Comparison of ENCODE assay signal across 1 cellular context in the genomic region with DNA sequence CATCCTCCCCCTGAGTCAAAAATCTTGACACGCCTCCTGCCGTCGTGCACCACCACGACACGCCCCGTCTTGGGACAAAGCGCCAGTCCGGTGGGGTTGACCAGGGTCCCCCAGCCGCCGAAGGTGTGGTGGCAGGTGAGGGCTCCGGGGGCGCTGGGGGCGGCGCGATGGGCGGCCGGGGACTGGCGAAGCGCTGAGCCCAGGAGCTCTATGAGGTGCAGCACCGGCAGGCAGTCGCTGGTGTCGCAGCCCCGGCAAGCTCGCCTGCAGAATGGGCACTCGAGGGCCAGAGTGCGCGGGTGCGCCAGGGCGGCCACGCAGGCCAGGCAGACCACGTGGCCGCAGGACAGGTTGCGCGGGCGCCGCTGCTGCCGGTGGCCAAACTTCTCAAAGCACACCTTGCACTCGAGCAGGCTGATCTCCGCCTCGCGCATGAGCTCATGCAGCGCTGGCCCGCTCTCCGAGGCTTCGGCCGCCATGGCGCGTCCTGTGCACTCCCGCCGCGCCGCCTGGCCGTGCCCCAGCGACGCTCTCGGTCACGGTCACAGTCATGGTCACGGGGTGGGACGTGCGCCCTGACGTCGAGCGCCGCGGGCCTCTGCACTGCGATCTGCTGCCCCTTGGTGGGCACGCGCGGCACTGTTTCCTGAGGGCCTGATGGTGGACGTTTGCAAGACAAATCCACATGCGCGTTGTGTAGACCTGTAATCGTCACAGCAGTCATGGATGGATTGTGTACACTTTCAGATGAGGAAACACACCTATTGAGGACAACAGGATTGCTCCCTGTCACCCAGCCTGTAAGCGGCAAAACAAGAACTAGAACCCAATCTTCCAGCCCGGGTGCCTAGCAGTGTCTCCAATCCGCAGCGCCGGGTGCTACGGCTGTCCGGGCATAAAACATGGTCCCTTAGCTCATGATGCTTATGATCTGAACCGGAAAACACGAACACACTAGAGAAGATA.
TF ChIP-seq lines count a peak whose summit lies in the region.

A gene (minus strand): TSS at position 550 of the 966 bp plus-strand sequence. CDS start 71 bp downstream, at position 479.

TF ChIP-seq in HepG2, 621 proteins besides CTCF, POLR2A, EP300 and RAD21 (continued from another document and continues in another):
- TF ChIP-seq ZNF547 (CRISPR knock-in tag; IDR thresholded peaks at IDR 0.05) (peak; percentile 96), STAG1 (CRISPR knock-in tag; IDR thresholded peaks at IDR 0.05) (peak; percentile 99), ZNF546 (CRISPR knock-in tag; conservative IDR thresholded peaks at IDR 0.05) (peak; percentile 86), MED1 (CRISPR knock-in tag; IDR thresholded peaks at IDR 0.05) (peak; percentile 90), HOXA3 (CRISPR knock-in tag; IDR thresholded peaks at IDR 0.05) (peak; percentile 99), GTF2F1 (IDR thresholded peaks at IDR 0.05; ENCODE audit: low read length) (no peak), ZBTB3 (CRISPR knock-in tag; IDR thresholded peaks at IDR 0.05; ENCODE audit: borderline replicate concordance, low read depth) (peak; percentile 64; the same call in 1 of the 2 replicates), NFE2 (CRISPR knock-in tag; IDR thresholded peaks at IDR 0.05) (no peak), NRL (CRISPR knock-in tag; IDR thresholded peaks at IDR 0.05; ENCODE audit: borderline replicate concordance) (peak; percentile 99), HDAC2 (CRISPR knock-in tag; IDR thresholded peaks at IDR 0.05) (peak; percentile 97), MAFG (CRISPR knock-in tag; IDR thresholded peaks at IDR 0.05) (peak; percentile 44; the same call in 1 of the 2 replicates), SNRNP70 (IDR thresholded peaks at IDR 0.05; ENCODE audit: low read depth, low read length) (no peak), KDM2A (CRISPR knock-in tag; IDR thresholded peaks at IDR 0.05; ENCODE audit: borderline replicate concordance, low read depth) (peak; percentile 99), SSRP1 (CRISPR knock-in tag; IDR thresholded peaks at IDR 0.05) (peak; percentile 85; the same call in 1 of the 2 replicates), GZF1 (CRISPR knock-in tag; IDR thresholded peaks at IDR 0.05) (peak; percentile 95), MAZ (IDR thresholded peaks at IDR 0.05; ENCODE audit: borderline replicate concordance, low read depth, low read length) (no peak), MAZ (CRISPR knock-in tag; IDR thresholded peaks at IDR 0.05; ENCODE audit: low read depth) (peak; percentile 95), ZNF788 (CRISPR knock-in tag; IDR thresholded peaks at IDR 0.05; ENCODE audit: borderline replicate concordance) (peak; percentile 99), JUNB (CRISPR knock-in tag; IDR thresholded peaks at IDR 0.05; ENCODE audit: borderline replicate concordance) (no peak; the same call in 1 of the 2 replicates), ZNF879 (CRISPR knock-in tag; IDR thresholded peaks at IDR 0.05) (no peak; the same call in 1 of the 2 replicates), ZNF773 (CRISPR knock-in tag; IDR thresholded peaks at IDR 0.05; ENCODE audit: borderline replicate concordance) (no peak), ATF1 (CRISPR knock-in tag; IDR thresholded peaks at IDR 0.05) (peak; percentile 58; the same call in 1 of the 2 replicates), MATR3 (CRISPR knock-in tag; IDR thresholded peaks at IDR 0.05) (no peak)
- TF ChIP-seq, protein P1, sequence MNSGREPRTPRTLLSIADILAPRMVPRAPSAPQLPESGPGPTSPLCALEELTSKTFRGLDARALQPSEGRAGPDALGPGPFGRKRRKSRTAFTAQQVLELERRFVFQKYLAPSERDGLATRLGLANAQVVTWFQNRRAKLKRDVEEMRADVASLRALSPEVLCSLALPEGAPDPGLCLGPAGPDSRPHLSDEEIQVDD (CRISPR knock-in tag; IDR thresholded peaks at IDR 0.05; ENCODE audit: borderline replicate concordance) = peak; percentile 87
- TF ChIP-seq, protein P2, sequence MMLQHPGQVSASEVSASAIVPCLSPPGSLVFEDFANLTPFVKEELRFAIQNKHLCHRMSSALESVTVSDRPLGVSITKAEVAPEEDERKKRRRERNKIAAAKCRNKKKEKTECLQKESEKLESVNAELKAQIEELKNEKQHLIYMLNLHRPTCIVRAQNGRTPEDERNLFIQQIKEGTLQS (CRISPR knock-in tag; IDR thresholded peaks at IDR 0.05) = peak; percentile 85
- TF ChIP-seq, protein P3, sequence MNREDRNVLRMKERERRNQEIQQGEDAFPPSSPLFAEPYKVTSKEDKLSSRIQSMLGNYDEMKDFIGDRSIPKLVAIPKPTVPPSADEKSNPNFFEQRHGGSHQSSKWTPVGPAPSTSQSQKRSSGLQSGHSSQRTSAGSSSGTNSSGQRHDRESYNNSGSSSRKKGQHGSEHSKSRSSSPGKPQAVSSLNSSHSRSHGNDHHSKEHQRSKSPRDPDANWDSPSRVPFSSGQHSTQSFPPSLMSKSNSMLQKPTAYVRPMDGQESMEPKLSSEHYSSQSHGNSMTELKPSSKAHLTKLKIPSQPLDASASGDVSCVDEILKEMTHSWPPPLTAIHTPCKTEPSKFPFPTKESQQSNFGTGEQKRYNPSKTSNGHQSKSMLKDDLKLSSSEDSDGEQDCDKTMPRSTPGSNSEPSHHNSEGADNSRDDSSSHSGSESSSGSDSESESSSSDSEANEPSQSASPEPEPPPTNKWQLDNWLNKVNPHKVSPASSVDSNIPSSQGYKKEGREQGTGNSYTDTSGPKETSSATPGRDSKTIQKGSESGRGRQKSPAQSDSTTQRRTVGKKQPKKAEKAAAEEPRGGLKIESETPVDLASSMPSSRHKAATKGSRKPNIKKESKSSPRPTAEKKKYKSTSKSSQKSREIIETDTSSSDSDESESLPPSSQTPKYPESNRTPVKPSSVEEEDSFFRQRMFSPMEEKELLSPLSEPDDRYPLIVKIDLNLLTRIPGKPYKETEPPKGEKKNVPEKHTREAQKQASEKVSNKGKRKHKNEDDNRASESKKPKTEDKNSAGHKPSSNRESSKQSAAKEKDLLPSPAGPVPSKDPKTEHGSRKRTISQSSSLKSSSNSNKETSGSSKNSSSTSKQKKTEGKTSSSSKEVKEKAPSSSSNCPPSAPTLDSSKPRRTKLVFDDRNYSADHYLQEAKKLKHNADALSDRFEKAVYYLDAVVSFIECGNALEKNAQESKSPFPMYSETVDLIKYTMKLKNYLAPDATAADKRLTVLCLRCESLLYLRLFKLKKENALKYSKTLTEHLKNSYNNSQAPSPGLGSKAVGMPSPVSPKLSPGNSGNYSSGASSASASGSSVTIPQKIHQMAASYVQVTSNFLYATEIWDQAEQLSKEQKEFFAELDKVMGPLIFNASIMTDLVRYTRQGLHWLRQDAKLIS (CRISPR knock-in tag; IDR thresholded peaks at IDR 0.05) = peak; percentile 15; the same call in 1 of the 2 replicates
- TF ChIP-seq, protein P4, sequence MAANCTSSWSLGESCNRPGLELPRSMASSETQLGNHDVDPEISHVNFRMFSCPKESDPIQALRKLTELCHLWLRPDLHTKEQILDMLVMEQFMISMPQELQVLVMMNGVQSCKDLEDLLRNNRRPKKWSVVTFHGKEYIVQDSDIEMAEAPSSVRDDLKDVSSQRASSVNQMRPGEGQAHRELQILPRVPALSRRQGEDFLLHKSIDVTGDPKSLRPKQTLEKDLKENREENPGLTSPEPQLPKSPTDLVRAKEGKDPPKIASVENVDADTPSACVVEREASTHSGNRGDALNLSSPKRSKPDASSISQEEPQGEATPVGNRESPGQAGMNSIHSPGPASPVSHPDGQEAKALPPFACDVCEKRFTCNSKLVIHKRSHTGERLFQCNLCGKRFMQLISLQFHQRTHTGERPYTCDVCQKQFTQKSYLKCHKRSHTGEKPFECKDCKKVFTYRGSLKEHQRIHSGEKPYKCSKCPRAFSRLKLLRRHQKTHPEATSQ (CRISPR knock-in tag; IDR thresholded peaks at IDR 0.05; ENCODE audit: borderline replicate concordance) = peak; percentile 99
- TF ChIP-seq, protein P5, sequence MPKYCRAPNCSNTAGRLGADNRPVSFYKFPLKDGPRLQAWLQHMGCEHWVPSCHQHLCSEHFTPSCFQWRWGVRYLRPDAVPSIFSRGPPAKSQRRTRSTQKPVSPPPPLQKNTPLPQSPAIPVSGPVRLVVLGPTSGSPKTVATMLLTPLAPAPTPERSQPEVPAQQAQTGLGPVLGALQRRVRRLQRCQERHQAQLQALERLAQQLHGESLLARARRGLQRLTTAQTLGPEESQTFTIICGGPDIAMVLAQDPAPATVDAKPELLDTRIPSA (CRISPR knock-in tag; IDR thresholded peaks at IDR 0.05; ENCODE audit: borderline replicate concordance) = peak; percentile 41; the same call in 1 of the 2 replicates
- TF ChIP-seq, protein P6, sequence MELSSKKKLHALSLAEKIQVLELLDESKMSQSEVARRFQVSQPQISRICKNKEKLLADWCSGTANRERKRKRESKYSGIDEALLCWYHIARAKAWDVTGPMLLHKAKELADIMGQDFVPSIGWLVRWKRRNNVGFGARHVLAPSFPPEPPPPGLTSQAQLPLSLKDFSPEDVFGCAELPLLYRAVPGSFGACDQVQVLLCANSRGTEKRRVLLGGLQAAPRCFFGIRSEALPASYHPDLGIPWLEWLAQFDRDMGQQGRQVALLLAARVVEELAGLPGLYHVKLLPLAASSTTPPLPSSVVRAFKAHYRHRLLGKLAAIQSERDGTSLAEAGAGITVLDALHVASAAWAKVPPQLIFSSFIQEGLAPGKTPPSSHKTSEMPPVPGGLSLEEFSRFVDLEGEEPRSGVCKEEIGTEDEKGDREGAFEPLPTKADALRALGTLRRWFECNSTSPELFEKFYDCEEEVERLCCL (CRISPR knock-in tag; IDR thresholded peaks at IDR 0.05; ENCODE audit: borderline replicate concordance) = peak; percentile 84; the same call in 1 of the 2 replicates
- TF ChIP-seq, protein P7, sequence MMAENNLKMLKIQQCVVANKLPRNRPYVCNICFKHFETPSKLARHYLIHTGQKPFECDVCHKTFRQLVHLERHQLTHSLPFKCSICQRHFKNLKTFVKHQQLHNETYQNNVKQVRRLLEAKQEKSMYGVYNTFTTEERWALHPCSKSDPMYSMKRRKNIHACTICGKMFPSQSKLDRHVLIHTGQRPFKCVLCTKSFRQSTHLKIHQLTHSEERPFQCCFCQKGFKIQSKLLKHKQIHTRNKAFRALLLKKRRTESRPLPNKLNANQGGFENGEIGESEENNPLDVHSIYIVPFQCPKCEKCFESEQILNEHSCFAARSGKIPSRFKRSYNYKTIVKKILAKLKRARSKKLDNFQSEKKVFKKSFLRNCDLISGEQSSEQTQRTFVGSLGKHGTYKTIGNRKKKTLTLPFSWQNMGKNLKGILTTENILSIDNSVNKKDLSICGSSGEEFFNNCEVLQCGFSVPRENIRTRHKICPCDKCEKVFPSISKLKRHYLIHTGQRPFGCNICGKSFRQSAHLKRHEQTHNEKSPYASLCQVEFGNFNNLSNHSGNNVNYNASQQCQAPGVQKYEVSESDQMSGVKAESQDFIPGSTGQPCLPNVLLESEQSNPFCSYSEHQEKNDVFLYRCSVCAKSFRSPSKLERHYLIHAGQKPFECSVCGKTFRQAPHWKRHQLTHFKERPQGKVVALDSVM (CRISPR knock-in tag; IDR thresholded peaks at IDR 0.05) = peak; percentile 81
- TF ChIP-seq, protein P8, sequence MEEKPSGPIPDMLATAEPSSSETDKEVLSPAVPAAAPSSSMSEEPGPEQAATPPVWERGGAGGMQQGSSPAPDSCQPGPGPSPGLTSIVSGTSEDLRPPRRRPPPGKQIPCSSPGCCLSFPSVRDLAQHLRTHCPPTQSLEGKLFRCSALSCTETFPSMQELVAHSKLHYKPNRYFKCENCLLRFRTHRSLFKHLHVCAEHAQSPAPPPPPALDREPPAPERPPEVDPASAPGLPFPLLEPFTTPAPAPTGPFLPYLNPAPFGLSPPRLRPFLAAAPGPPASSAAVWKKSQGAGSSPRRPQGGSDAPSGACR (CRISPR knock-in tag; IDR thresholded peaks at IDR 0.05) = peak; percentile 75; the same call in 1 of the 2 replicates
- TF ChIP-seq, protein P9, sequence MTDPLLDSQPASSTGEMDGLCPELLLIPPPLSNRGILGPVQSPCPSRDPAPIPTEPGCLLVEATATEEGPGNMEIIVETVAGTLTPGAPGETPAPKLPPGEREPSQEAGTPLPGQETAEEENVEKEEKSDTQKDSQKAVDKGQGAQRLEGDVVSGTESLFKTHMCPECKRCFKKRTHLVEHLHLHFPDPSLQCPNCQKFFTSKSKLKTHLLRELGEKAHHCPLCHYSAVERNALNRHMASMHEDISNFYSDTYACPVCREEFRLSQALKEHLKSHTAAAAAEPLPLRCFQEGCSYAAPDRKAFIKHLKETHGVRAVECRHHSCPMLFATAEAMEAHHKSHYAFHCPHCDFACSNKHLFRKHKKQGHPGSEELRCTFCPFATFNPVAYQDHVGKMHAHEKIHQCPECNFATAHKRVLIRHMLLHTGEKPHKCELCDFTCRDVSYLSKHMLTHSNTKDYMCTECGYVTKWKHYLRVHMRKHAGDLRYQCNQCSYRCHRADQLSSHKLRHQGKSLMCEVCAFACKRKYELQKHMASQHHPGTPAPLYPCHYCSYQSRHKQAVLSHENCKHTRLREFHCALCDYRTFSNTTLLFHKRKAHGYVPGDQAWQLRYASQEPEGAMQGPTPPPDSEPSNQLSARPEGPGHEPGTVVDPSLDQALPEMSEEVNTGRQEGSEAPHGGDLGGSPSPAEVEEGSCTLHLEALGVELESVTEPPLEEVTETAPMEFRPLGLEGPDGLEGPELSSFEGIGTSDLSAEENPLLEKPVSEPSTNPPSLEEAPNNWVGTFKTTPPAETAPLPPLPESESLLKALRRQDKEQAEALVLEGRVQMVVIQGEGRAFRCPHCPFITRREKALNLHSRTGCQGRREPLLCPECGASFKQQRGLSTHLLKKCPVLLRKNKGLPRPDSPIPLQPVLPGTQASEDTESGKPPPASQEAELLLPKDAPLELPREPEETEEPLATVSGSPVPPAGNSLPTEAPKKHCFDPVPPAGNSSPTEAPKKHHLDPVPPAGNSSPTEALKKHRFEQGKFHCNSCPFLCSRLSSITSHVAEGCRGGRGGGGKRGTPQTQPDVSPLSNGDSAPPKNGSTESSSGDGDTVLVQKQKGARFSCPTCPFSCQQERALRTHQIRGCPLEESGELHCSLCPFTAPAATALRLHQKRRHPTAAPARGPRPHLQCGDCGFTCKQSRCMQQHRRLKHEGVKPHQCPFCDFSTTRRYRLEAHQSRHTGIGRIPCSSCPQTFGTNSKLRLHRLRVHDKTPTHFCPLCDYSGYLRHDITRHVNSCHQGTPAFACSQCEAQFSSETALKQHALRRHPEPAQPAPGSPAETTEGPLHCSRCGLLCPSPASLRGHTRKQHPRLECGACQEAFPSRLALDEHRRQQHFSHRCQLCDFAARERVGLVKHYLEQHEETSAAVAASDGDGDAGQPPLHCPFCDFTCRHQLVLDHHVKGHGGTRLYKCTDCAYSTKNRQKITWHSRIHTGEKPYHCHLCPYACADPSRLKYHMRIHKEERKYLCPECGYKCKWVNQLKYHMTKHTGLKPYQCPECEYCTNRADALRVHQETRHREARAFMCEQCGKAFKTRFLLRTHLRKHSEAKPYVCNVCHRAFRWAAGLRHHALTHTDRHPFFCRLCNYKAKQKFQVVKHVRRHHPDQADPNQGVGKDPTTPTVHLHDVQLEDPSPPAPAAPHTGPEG (CRISPR knock-in tag; IDR thresholded peaks at IDR 0.05) = peak; percentile 85
- TF ChIP-seq, protein P10, sequence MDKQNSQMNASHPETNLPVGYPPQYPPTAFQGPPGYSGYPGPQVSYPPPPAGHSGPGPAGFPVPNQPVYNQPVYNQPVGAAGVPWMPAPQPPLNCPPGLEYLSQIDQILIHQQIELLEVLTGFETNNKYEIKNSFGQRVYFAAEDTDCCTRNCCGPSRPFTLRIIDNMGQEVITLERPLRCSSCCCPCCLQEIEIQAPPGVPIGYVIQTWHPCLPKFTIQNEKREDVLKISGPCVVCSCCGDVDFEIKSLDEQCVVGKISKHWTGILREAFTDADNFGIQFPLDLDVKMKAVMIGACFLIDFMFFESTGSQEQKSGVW (CRISPR knock-in tag; IDR thresholded peaks at IDR 0.05; ENCODE audit: borderline replicate concordance) = peak; percentile 1; the same call in 1 of the 2 replicates
